In genomic region chr9:130712564-130713285, GRCh38 we compare ENCODE assay signal across 8 cellular contexts. TPM values are rescaled to one million over a fixed set of nuclear protein-coding genes. Genes with fewer than 3 reads are reported as not detected.
A peak's percentile ranks its signal among the peaks of the same experiment; 100 is the strongest.
DNase-seq lines count a peak whose midpoint lies in the region; TF ChIP-seq lines count a peak whose summit lies in the region.

No MANE protein-coding gene starts in this region.

- H3K27me3 ChIP-seq in SJSA1 (replicated peaks) = no peaks in the 10 kb centered on the region

- no peak for TF ChIP-seq CTCF in HFF-Myc (IDR thresholded peaks at IDR 0.05; ENCODE audit: low read depth, low read length, missing control alignments)

- CTCF ChIA-PET in activated naive CD4-positive, alpha-beta T cell treated with anti-CD3 and anti-CD28 coated beads, Interleukin-2, amount 10 ng/mL, durations not matched to agents 7 days and 5 days (lab: Charles Lee) = no interaction called here

- H3K4me3 ChIP-seq in HFF-Myc (replicated peaks; ENCODE audit: low read depth, low read length) (peak overlapping the region; percentile 86), SJSA1 (peak overlapping the region; percentile 71)

- peaks cover 27% of the 10 kb centered on the region for H3K4me1 ChIP-seq in SJSA1 (replicated peaks)

- peak overlapping the region; percentile 97 for H3K27ac Mint-ChIP-seq in activated naive CD4-positive, alpha-beta T cell treated with anti-CD3 and anti-CD28 coated beads, Interleukin-2, amount 10 ng/mL, durations not matched to agents 7 days and 5 days

- no peaks in the 10 kb centered on the region for H3K9me3 ChIP-seq in SJSA1 (replicated peaks)

- H3K27me3 Mint-ChIP-seq in activated naive CD4-positive, alpha-beta T cell treated with anti-CD3 and anti-CD28 coated beads, Interleukin-2, amount 10 ng/mL, durations not matched to agents 7 days and 5 days = peaks cover 8% of the 10 kb centered on the region

- peaks cover 35% of the 10 kb centered on the region for H3K4me1 Mint-ChIP-seq in activated naive CD4-positive, alpha-beta T cell treated with anti-CD3 and anti-CD28 coated beads, Interleukin-2, amount 10 ng/mL, durations not matched to agents 7 days and 5 days

- H3K36me3 ChIP-seq in SJSA1 = no peaks in the 10 kb centered on the region; the same call in 1 of the 2 replicates

- DNase-seq in GM04503 (ENCODE audit: low read depth) = peak; percentile 95
- peak; percentile 95 for DNase-seq in HFF-Myc (ENCODE audit: extremely low read depth, low read depth)
- peak; percentile 98 for DNase-seq in MV-4-11 (lab: John Stamatoyannopoulos, UW)
- peak; percentile 97 for DNase-seq in SJSA1 (ENCODE audit: low read depth in 1 of 2, low spot score in 2 of 2)
- peak; percentile 98 for DNase-seq in activated naive CD4-positive, alpha-beta T cell treated with anti-CD3 and anti-CD28 coated beads, Interleukin-2, amount 10 ng/mL, durations not matched to agents 7 days and 5 days
- DNase-seq in germinal center (ENCODE audit: low spot score) = peak; percentile 99
- peak; percentile 91 for DNase-seq in non-pigmented ciliary epithelial cell (ENCODE audit: low read depth)
- peak; percentile 98 for DNase-seq in superior temporal gyrus (ENCODE audit: extremely low spot score)

- H3K4me3 Mint-ChIP-seq in activated naive CD4-positive, alpha-beta T cell treated with anti-CD3 and anti-CD28 coated beads, Interleukin-2, amount 10 ng/mL, durations not matched to agents 7 days and 5 days = peak overlapping the region; percentile 94

- H3K36me3 Mint-ChIP-seq in activated naive CD4-positive, alpha-beta T cell treated with anti-CD3 and anti-CD28 coated beads, Interleukin-2, amount 10 ng/mL, durations not matched to agents 7 days and 5 days = no peaks in the 10 kb centered on the region

- H3K9me3 Mint-ChIP-seq in activated naive CD4-positive, alpha-beta T cell treated with anti-CD3 and anti-CD28 coated beads, Interleukin-2, amount 10 ng/mL, durations not matched to agents 7 days and 5 days = no peaks in the 10 kb centered on the region

- H3K27ac ChIP-seq in SJSA1 = peak overlapping the region; percentile 84

RNA-seq across cellular contexts. Expression of gene EXOSC2, which starts 19.1 kb away (rescaled TPM):
- total RNA-seq in SJSA1 (2014; rRNA removed; shearing (Covaris generic)) = 25.9 and 41.5 TPM in 2 replicates

RNA-seq across cellular contexts. Expression of gene PRDM12, which starts 48.3 kb away (rescaled TPM):
- not detected in 2 replicates for total RNA-seq in SJSA1 (2014; rRNA removed; shearing (Covaris generic))

Comparison
In these comparisons a context has a peak if more than half of its experiments do, and no peak if none do; other contexts are left out.
1. Peak in every context shown above with its lines: DNase-seq, H3K4me3 ChIP-seq and H3K27ac ChIP-seq.